ENCODE assay signal across 13 cellular contexts in the genomic region with DNA sequence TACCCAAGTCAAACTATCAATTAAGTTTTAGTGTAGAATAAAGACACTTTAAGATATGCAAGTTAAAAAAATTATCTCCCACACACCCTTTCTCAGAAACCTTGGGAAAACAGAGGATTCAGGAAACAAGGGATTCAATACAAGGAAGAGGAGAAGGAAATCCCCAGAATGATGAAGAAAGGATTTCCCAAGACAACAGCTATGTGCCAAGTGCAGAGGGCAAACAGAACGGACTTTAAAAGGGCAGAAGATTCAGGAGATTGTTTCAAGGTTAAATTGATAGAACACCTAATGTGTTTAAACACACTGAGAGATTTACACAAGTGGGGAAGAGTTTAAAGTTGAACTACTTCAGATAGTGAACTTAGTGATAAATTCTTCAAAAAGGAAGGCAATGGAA.
"Had no signal": no experiment of that assay in that cellular context is flagged by ENCODE, and none has a peak within 500 bp of the region (broad histone marks: within the 10 kb centered on the region; RNA-seq: fewer than 3 reads in every experiment).

No MANE protein-coding gene starts in this region.

- H3K27me3 ChIP-seq: body of pancreas, foreskin keratinocyte had no signal

- H3K27me3 Mint-ChIP-seq: type B pancreatic cell had no signal

- H3K27ac Mint-ChIP-seq: activated T-helper 2 cell treated with anti-CD3 and anti-CD28 coated beads, Interferon-gamma antibody, Interleukin-2, Interleukin-4, amounts not matched to agents 10 μg/mL and 5 μg/mL and 100 μg/mL, durations not matched to agents 14 hours and 24 hours and 36 hours; stimulated activated effector memory CD8-positive, alpha-beta T cell treated with anti-CD3 and anti-CD28 coated beads, Interleukin-12 subunit alpha, Interleukin-12 subunit beta, amount 100 ng/mL, for 72 hours had no signal

- H3K9ac ChIP-seq: SK-N-SH had no signal

- H3K4me3 ChIP-seq: body of pancreas had no signal

- H3K9me3 ChIP-seq: body of pancreas, SK-N-SH had no signal

- DNase-seq: activated CD4-positive, alpha-beta T cell treated with anti-CD3 and anti-CD28 coated beads for 4 hours; activated naive CD4-positive, alpha-beta T cell treated with anti-CD3 and anti-CD28 coated beads, Interleukin-2, amount 50 U/mL, for 16 hours; amniotic stem cell; body of pancreas; foreskin keratinocyte; retina; SK-N-SH; small intestine; T-helper 1 cell had no signal

- H3K9me3 Mint-ChIP-seq: dendritic cell treated with granulocyte-macrophage colony-stimulating factor and Interleukin-4, amounts not matched to agents 40 ng/mL and 50 ng/mL, for 4 days; stimulated activated effector memory CD8-positive, alpha-beta T cell treated with anti-CD3 and anti-CD28 coated beads, Interleukin-12 subunit alpha, Interleukin-12 subunit beta, amount 100 ng/mL, for 72 hours; type B pancreatic cell had no signal

- H3K36me3 Mint-ChIP-seq: type B pancreatic cell had no signal

- H3K4me3 Mint-ChIP-seq: dendritic cell treated with granulocyte-macrophage colony-stimulating factor and Interleukin-4, amounts not matched to agents 40 ng/mL and 50 ng/mL, for 4 days; stimulated activated effector memory CD8-positive, alpha-beta T cell treated with anti-CD3 and anti-CD28 coated beads, Interleukin-12 subunit alpha, Interleukin-12 subunit beta, amount 100 ng/mL, for 72 hours; type B pancreatic cell had no signal
